Comparison of ENCODE assay signal across 1 cellular context in genomic region chr1:207311888-207312603, GRCh38.
TF ChIP-seq lines count a peak whose summit lies in the region.

No MANE protein-coding gene starts in this region.

TF ChIP-seq in K562, 482 proteins besides CTCF, POLR2A, EP300 and RAD21 (continued from another document and continues in another):
- peak; percentile 36; the same call in 1 of the 2 replicates for TF ChIP-seq ZBTB12 (CRISPR knock-in tag; IDR thresholded peaks at IDR 0.05)
- no peak for TF ChIP-seq ZFP30 (CRISPR knock-in tag; IDR thresholded peaks at IDR 0.05; ENCODE audit: borderline replicate concordance)
- TF ChIP-seq TRIM25 (IDR thresholded peaks at IDR 0.05; ENCODE audit: borderline replicate concordance) = no peak
- TF ChIP-seq TBL1XR1 (IDR thresholded peaks at IDR 0.05; ENCODE audit: low read length in 2 of 2) = no peak
- TF ChIP-seq CREB3L1 (IDR thresholded peaks at IDR 0.05; ENCODE audit: borderline replicate concordance, low read depth) = no peak
- TF ChIP-seq THAP12 (CRISPR knock-in tag; IDR thresholded peaks at IDR 0.05) = no peak
- TF ChIP-seq CCAR2 (IDR thresholded peaks at IDR 0.05; ENCODE audit: low read depth, low read length) = no peak
- no peak for TF ChIP-seq RFX1 (IDR thresholded peaks at IDR 0.05)
- no peak for TF ChIP-seq ESRRB (CRISPR knock-in tag; IDR thresholded peaks at IDR 0.05; ENCODE audit: borderline replicate concordance)
- no peak for TF ChIP-seq MAFF (IDR thresholded peaks at IDR 0.05; ENCODE audit: low read length)
- no peak for TF ChIP-seq ZBTB26 (CRISPR knock-in tag; IDR thresholded peaks at IDR 0.05)
- no peak for TF ChIP-seq RBM34 (IDR thresholded peaks at IDR 0.05; ENCODE audit: borderline replicate concordance, insufficient read depth, low read length)
- 0 out of 2 replicates have a peak, but pooled peaks have one; percentile 17 for TF ChIP-seq TFE3 (CRISPR knock-in tag; IDR thresholded peaks at IDR 0.05)
- TF ChIP-seq ARID1B (IDR thresholded peaks at IDR 0.05) = no peak
- TF ChIP-seq ZNF165 (CRISPR knock-in tag; IDR thresholded peaks at IDR 0.05; ENCODE audit: borderline replicate concordance) = peak; percentile 88; the same call in 1 of the 2 replicates
- TF ChIP-seq DIDO1 (tag; IDR thresholded peaks at IDR 0.05; ENCODE audit: low read depth) = no peak
- TF ChIP-seq TAF1 (IDR thresholded peaks at IDR 0.05; ENCODE audit: control insufficient read depth, extremely low read depth, insufficient read depth, low read length, severe bottlenecking) = no peak
- no peak for TF ChIP-seq MNT (conservative IDR thresholded peaks at IDR 0.05)
- peak; percentile 59 for TF ChIP-seq ZNF134 (CRISPR knock-in tag; conservative IDR thresholded peaks at IDR 0.05)
- no peak for TF ChIP-seq TARDBP (IDR thresholded peaks at IDR 0.05)
- TF ChIP-seq ZNF436 (CRISPR knock-in tag; IDR thresholded peaks at IDR 0.05) = no peak
- no peak for TF ChIP-seq HMGXB4 (CRISPR knock-in tag; IDR thresholded peaks at IDR 0.05)
- no peak for TF ChIP-seq PHB (CRISPR knock-in tag; IDR thresholded peaks at IDR 0.05)
- no peak for TF ChIP-seq CHAMP1 (IDR thresholded peaks at IDR 0.05)
- TF ChIP-seq TOE1 (IDR thresholded peaks at IDR 0.05; ENCODE audit: borderline replicate concordance) = no peak
- no peak for TF ChIP-seq TOE1 (CRISPR knock-in tag; IDR thresholded peaks at IDR 0.05; ENCODE audit: borderline replicate concordance, low read depth)
- TF ChIP-seq ZNF79 (CRISPR knock-in tag; IDR thresholded peaks at IDR 0.05; ENCODE audit: low read depth) = peak; percentile 94
- no peak for TF ChIP-seq CBFB (CRISPR knock-in tag; IDR thresholded peaks at IDR 0.05)
- TF ChIP-seq MXD1 (CRISPR knock-in tag; IDR thresholded peaks at IDR 0.05; ENCODE audit: borderline replicate concordance, poor library complexity, severe bottlenecking) = no peak
- no peak for TF ChIP-seq MAFG (tag; conservative IDR thresholded peaks at IDR 0.05)
- no peak for TF ChIP-seq ZZZ3 (IDR thresholded peaks at IDR 0.05)
- TF ChIP-seq CREBBP (IDR thresholded peaks at IDR 0.05; ENCODE audit: low read depth, low read length) = no peak
- TF ChIP-seq ZKSCAN3 (CRISPR knock-in tag; IDR thresholded peaks at IDR 0.05) = peak; percentile 58; the same call in 1 of the 2 replicates
- TF ChIP-seq STAT5A (IDR thresholded peaks at IDR 0.05; ENCODE audit: borderline replicate concordance, low read length) = no peak
- TF ChIP-seq ZNF280A (IDR thresholded peaks at IDR 0.05; ENCODE audit: low read depth, partially characterized antibody) = no peak
- TF ChIP-seq TEAD2 (tag; IDR thresholded peaks at IDR 0.05) = no peak
- TF ChIP-seq TEAD1 (CRISPR knock-in tag; IDR thresholded peaks at IDR 0.05) = peak in 1 of 2 experiments; percentile 71; a peak in 3 of 4 replicates
- no peak for TF ChIP-seq GTF2F1 (IDR thresholded peaks at IDR 0.05; ENCODE audit: low read depth, low read length)
- no peak for TF ChIP-seq XRCC3 (IDR thresholded peaks at IDR 0.05)
- no peak for TF ChIP-seq CHD4 (IDR thresholded peaks at IDR 0.05; ENCODE audit: insufficient read depth, insufficient replicate concordance, low read depth, low read length, poor library complexity, severe bottlenecking)
- no peak for TF ChIP-seq HDAC6 (IDR thresholded peaks at IDR 0.05; ENCODE audit: low read depth, low read length)
- peak; percentile 53; the same call in 1 of the 2 replicates for TF ChIP-seq ERF (CRISPR knock-in tag; IDR thresholded peaks at IDR 0.05)
- no peak for TF ChIP-seq DACH1 (IDR thresholded peaks at IDR 0.05; ENCODE audit: partially characterized antibody)
- no peak for TF ChIP-seq ZC3H11A (IDR thresholded peaks at IDR 0.05; ENCODE audit: low read depth, low read length)
- TF ChIP-seq HIVEP1 (CRISPR knock-in tag; IDR thresholded peaks at IDR 0.05) = peak; percentile 93
- peak; percentile 55; the same call in 1 of the 2 replicates for TF ChIP-seq NFIX (CRISPR knock-in tag; IDR thresholded peaks at IDR 0.05; ENCODE audit: low read depth)
- no peak for TF ChIP-seq NBN (IDR thresholded peaks at IDR 0.05; ENCODE audit: low read depth)
